Comparison of ENCODE assay signal across 1 cellular context in genomic region chr3:37144806-37145205, GRCh38.
TF ChIP-seq lines count a peak whose summit lies in the region.

No MANE protein-coding gene starts in this region.

TF ChIP-seq in A549, 52 proteins besides CTCF, POLR2A, EP300 and RAD21 (continued from another document):
- no peak for TF ChIP-seq EHMT2 (IDR thresholded peaks at IDR 0.05; ENCODE audit: low read depth)
- TF ChIP-seq REST (IDR thresholded peaks at IDR 0.05), result no peak
- no peak for TF ChIP-seq ZFP36 (IDR thresholded peaks at IDR 0.05; ENCODE audit: borderline replicate concordance, partially characterized antibody)
- no peak for TF ChIP-seq SREBF2 (IDR thresholded peaks at IDR 0.05)
- no peak for TF ChIP-seq NR3C1 (IDR thresholded peaks at IDR 0.05)
- no peak for TF ChIP-seq KDM1A (IDR thresholded peaks at IDR 0.05; ENCODE audit: low read depth)
TF ChIP-seq in A549: peak in this region for 1.
